Comparison of ENCODE assay signal across 15 cellular contexts in the genomic region with DNA sequence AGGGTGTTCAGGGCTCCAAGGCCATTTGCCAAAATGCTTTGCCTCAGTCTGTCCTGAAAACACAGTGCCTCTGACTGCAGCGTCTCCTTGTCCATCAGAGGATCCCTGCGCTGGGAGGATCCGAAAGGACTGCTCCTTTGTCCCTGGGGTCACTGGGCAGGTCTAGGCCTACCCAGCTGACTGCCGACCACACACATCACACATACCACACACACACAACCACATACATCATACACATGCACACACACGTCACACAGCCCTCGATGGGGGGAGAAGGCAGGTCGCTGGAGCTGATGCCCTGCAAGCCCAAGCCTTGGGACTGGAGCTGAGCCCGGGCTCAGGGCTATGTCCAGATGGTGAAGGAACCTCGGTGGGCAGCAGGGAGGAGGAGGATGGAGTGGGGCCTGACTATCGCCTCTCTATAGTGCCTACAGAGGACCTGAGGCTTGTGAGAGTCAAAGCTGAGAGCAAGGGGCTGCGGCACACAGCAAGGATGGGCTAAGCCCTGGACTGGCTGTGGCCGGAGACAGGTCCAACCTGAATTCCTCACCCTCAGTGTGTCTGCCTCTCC. TPM values are rescaled to one million over a fixed set of nuclear protein-coding genes. Genes with fewer than 3 reads are reported as not detected.
A peak's percentile ranks its signal among the peaks of the same experiment; 100 is the strongest.
DNase-seq lines count a peak whose midpoint lies in the region; ATAC-seq, FAIRE-seq and TF ChIP-seq lines count a peak whose summit lies in the region.
"Had no signal": no experiment of that assay in that cellular context is flagged by ENCODE, and none has a peak within 500 bp of the region (broad histone marks: within the 10 kb centered on the region; RNA-seq: fewer than 3 reads in every experiment).

No MANE protein-coding gene starts in this region.

- H4K91ac ChIP-seq in H1 (replicated peaks; ENCODE audit: insufficient read length, low read length), result peak overlapping the region; percentile 29
- no peak overlapping the region for H4K91ac ChIP-seq in neuronal stem cell (ENCODE audit: low read depth, low read length, poor library complexity)

- 0 out of 7 replicates have a peak, but pooled peaks cover 0 to 3% (median 0%) of the 10 kb centered on the region in 4 experiments for H3K27me3 ChIP-seq in H1 (replicated peaks in 1 of 4; ENCODE audit: control insufficient read depth in 3 of 4, extremely low read depth in 1 of 4, insufficient read depth in 3 of 4, low read length in 3 of 4)
- peaks cover 0 to 9% (median 4%) of the 10 kb centered on the region in 3 experiments for H3K27me3 ChIP-seq in neuronal stem cell (ENCODE audit: control insufficient read depth in 3 of 3, insufficient read depth in 3 of 3, low read depth in 1 of 3, low read length in 3 of 3)
- H3K27me3 ChIP-seq: hepatocyte, ovary had no signal

- peaks cover 0 to 6% of the 10 kb centered on the region in 2 experiments; a peak in 1 of 4 replicates for H3K79me2 ChIP-seq in H1 (ENCODE audit: control insufficient read depth in 1 of 2, insufficient read depth in 2 of 2, low read length in 2 of 2)
- H3K79me2 ChIP-seq: hepatocyte had no signal

- peaks cover 0 to 15% of the 10 kb centered on the region in 2 experiments for H4K20me1 ChIP-seq in H1 (replicated peaks in 1 of 2; ENCODE audit: control insufficient read depth in 1 of 2, insufficient read depth in 2 of 2, low read length in 2 of 2)

- no peak overlapping the region for H3K14ac ChIP-seq in H1 (ENCODE audit: insufficient read length)
- peak overlapping the region; percentile 2 for H3K14ac ChIP-seq in neuronal stem cell (ENCODE audit: low read length)

- no peak for TF ChIP-seq RAD21 in H1 (IDR thresholded peaks at IDR 0.05 in 1 of 2, conservative IDR thresholded peaks at IDR 0.05 in 1 of 2; ENCODE audit: low read depth in 2 of 2, low read length in 2 of 2)

- H3K36me3 ChIP-seq in H1 (ENCODE audit: control insufficient read depth in 2 of 4, insufficient read depth in 4 of 4, low read length in 3 of 4) (no peaks in the 10 kb centered on the region; a peak in 1 of 8 replicates), neuronal stem cell (replicated peaks in 1 of 2; ENCODE audit: control insufficient read depth in 2 of 2, insufficient read depth in 2 of 2, low read length in 2 of 2) (peaks cover 0 to 8% of the 10 kb centered on the region in 2 donors)
- H3K36me3 ChIP-seq: ovary had no signal

- H4K8ac ChIP-seq in H1 (ENCODE audit: extremely low read depth, insufficient read depth, low read length), result no peak overlapping the region; the same call in 1 of the 2 replicates
- no peak overlapping the region for H4K8ac ChIP-seq in neuronal stem cell (ENCODE audit: low read depth, low read length)

- H2BK12ac ChIP-seq in H1 (ENCODE audit: low read depth, low read length) (peak overlapping the region; percentile 41; the same call in 1 of the 2 replicates), neuronal stem cell (ENCODE audit: low read length) (peak overlapping the region; percentile 2)

- no peak overlapping the region for H2BK120ac ChIP-seq in H1 (replicated peaks; ENCODE audit: low read depth, low read length)
- H2BK120ac ChIP-seq in neuronal stem cell (ENCODE audit: low read depth, low read length), result no peak overlapping the region

- H3K9ac ChIP-seq in H1 (replicated peaks in 1 of 4; ENCODE audit: extremely low read depth in 1 of 4, low read depth in 3 of 4, low read length in 3 of 4) (no peak overlapping the region), neuronal stem cell (ENCODE audit: low read depth, low read length, poor library complexity) (peak overlapping the region; percentile 1)

- no peaks in the 10 kb centered on the region for H3K79me1 ChIP-seq in H1 (ENCODE audit: low read depth, low read length)
- H3K79me1 ChIP-seq in neuronal stem cell (ENCODE audit: low read depth, low read length), result no peaks in the 10 kb centered on the region

- 0 out of 2 replicates have a peak overlapping the region, but pooled peaks have one; percentile 4 for H2BK20ac ChIP-seq in H1 (ENCODE audit: low read length)

- H3K4ac ChIP-seq in H1 (replicated peaks; ENCODE audit: insufficient read length, low read depth, low read length) (no peak overlapping the region), neuronal stem cell (ENCODE audit: low read length) (peak overlapping the region; percentile 2)

- H3K23ac ChIP-seq in H1 (ENCODE audit: insufficient read length), result no peak overlapping the region
- H3K23ac ChIP-seq in neuronal stem cell (ENCODE audit: low read depth, low read length, poor library complexity), result peak overlapping the region; percentile 18

- no peak overlapping the region for H3K4me3 ChIP-seq in H1 (ENCODE audit: extremely low read depth in 1 of 4, insufficient read depth in 2 of 4, low read depth in 3 of 4, low read length in 4 of 4)
- H3K4me3 ChIP-seq in neuronal stem cell (ENCODE audit: low read length in 2 of 2), result peak overlapping the region in 1 of 2 donors; percentile 4
- H3K4me3 ChIP-seq: hepatocyte, ovary had no signal

- DNase-seq in stimulated activated CD4-positive, alpha-beta T cell treated with anti-CD3 and anti-CD28 coated beads, Interleukin-15, amount 100 ng/mL, for 24 hours, result peak; percentile 1
- no peak for DNase-seq in stimulated activated CD4-positive, alpha-beta T cell treated with anti-CD3 and anti-CD28 coated beads, Interleukin-12 subunit alpha, Interleukin-12 subunit beta, amount 100 ng/mL, for 4 hours
- DNase-seq in H1 (ENCODE audit: low read depth in 1 of 2, low spot score in 2 of 2) (no peak), neuronal stem cell (ENCODE audit: low spot score) (no peak), COR-L47 (lab: John Stamatoyannopoulos, UW) (no peak)
- DNase-seq: activated CD4-positive, alpha-beta T cell treated with anti-CD3 and anti-CD28 coated beads, Interleukin-2, amount 50 U/mL, for 1 hour; activated gamma-delta T cell treated with Interleukin-2 at 50 U/mL for 16 hours; HFFc6; NCI-H1417 treated with DMSO at 0.1 percent for 48 hours had no signal

- no peak overlapping the region for H2AK5ac ChIP-seq in H1 (ENCODE audit: low read depth, low read length)
- peak overlapping the region; percentile 10 for H2AK5ac ChIP-seq in neuronal stem cell (ENCODE audit: low read depth, low read length)

- no peak overlapping the region for H3K18ac ChIP-seq in H1 (ENCODE audit: extremely low read depth, low read length)
- H3K18ac ChIP-seq in neuronal stem cell (ENCODE audit: low read length), result peak overlapping the region; percentile 20

- peaks cover 14% of the 10 kb centered on the region for H3K23me2 ChIP-seq in H1 (ENCODE audit: low read depth, low read length)

- FAIRE-seq in H1 (lab: Jason Lieb, UNC), result no peak

- H3K4me1 ChIP-seq in H1 (replicated peaks in 1 of 4; ENCODE audit: control insufficient read depth in 3 of 4, insufficient read depth in 4 of 4, low read length in 3 of 4) (peaks cover 0 to 7% (median 0%) of the 10 kb centered on the region in 4 experiments; a peak in 1 of 7 replicates), neuronal stem cell (ENCODE audit: control insufficient read depth in 2 of 2, insufficient read depth in 1 of 2, low read depth in 1 of 2, low read length in 2 of 2) (peaks cover 0 to 7% of the 10 kb centered on the region in 2 donors)

- no peak for TF ChIP-seq POLR2A in H1 (IDR thresholded peaks at IDR 0.05; ENCODE audit: control extremely low read depth in 1 of 2, low read depth in 2 of 2, low read length in 2 of 2)

- H3K27ac ChIP-seq in H1 (ENCODE audit: low read depth, low read length), result no peak overlapping the region
- H3K27ac ChIP-seq in neuronal stem cell (replicated peaks; ENCODE audit: low read length), result no peak overlapping the region
- H3K27ac ChIP-seq: hepatocyte, ovary had no signal

- H3K56ac ChIP-seq in H1 (replicated peaks; ENCODE audit: insufficient read length, low read depth, low read length), result no peak overlapping the region

- H2AFZ ChIP-seq in H1 (ENCODE audit: low read length) (peak overlapping the region; percentile 8; the same call in 1 of the 2 replicates), neuronal stem cell (ENCODE audit: low read length) (no peak overlapping the region)
- H2AFZ ChIP-seq: hepatocyte had no signal

- no peak for TF ChIP-seq EP300 in H1 (IDR thresholded peaks at IDR 0.05; ENCODE audit: borderline replicate concordance in 1 of 2, low read depth in 2 of 2, low read length in 2 of 2)

- H3K9me3 ChIP-seq in H1 (ENCODE audit: insufficient read depth in 2 of 2, low read depth in 1 of 2, low read length in 1 of 2) (no peaks in the 10 kb centered on the region), neuronal stem cell (replicated peaks in 1 of 2; ENCODE audit: control insufficient read depth in 2 of 2, insufficient read depth in 1 of 2, low read depth in 1 of 2, low read length in 2 of 2) (peaks cover 0 to 14% of the 10 kb centered on the region in 2 donors)
- H3K9me3 ChIP-seq: ovary had no signal

- POLR2A ChIA-PET in H1 (lab: Charles Lee; ENCODE audit: partially characterized antibody), result interaction anchor here (1.2 to 1.4 kb wide), 2 partner anchors 10 to 26 kb away, joined by 3 read pairs; no protein-coding TSS in a partner anchor

- H2BK5ac ChIP-seq in H1 (ENCODE audit: low read depth, low read length), result peak overlapping the region; percentile 61; the same call in 1 of the 2 replicates
- no peak overlapping the region for H2BK5ac ChIP-seq in neuronal stem cell (ENCODE audit: low read length)

- H2BK15ac ChIP-seq in H1 (ENCODE audit: low read length), result peak overlapping the region; percentile 5; the same call in 1 of the 2 replicates
- peak overlapping the region; percentile 12 for H2BK15ac ChIP-seq in neuronal stem cell (ENCODE audit: low read length)

- ATAC-seq in HG03045 (IDR thresholded peaks at IDR 0.05; ENCODE audit: unreplicated experiment) (no peak), SK-N-SH treated with all-trans-retinoic acid at 6 μM for 48 hours (no peak)

- H3K4me2 ChIP-seq in H1 (ENCODE audit: insufficient read depth in 1 of 2, low read depth in 2 of 2, low read length in 2 of 2), result no peak overlapping the region
- no peak overlapping the region for H3K4me2 ChIP-seq in neuronal stem cell (ENCODE audit: insufficient read depth, low read length, poor library complexity, severe bottlenecking)
- H3K4me2 ChIP-seq: hepatocyte had no signal

- no peak for TF ChIP-seq CTCF in H1 (IDR thresholded peaks at IDR 0.05; ENCODE audit: control extremely low read depth in 1 of 3, insufficient read depth in 1 of 3, low read depth in 1 of 3, low read length in 3 of 3)

- 86% methylated on average over 12 of the region's 12 CpGs; no CpG with 5 or more reads in 1 of the 2 experiments for WGBS in H1 (ENCODE audit: extremely low coverage in 1 of 2, insufficient coverage in 1 of 2, insufficient read length in 1 of 2, insufficient replicate concordance in 2 of 2, low coverage in 1 of 2, low lambda C conversion rate in 2 of 2, missing lambda C conversion rate in 1 of 2), 2 experiments
- WGBS in neuronal stem cell (ENCODE audit: extremely low coverage in 2 of 2, insufficient read length in 2 of 2, insufficient replicate concordance in 1 of 2), 2 donors, result no CpG with 5 or more reads among the region's 12 CpGs

- CTCF ChIA-PET in H1 (lab: Charles Lee; ENCODE audit: partially characterized antibody), result interaction anchor here (1.0 to 2.0 kb wide), 4 partner anchors 11 to 228 kb away, joined by 3 to 15 read pairs (median 4); no protein-coding TSS in a partner anchor

- H4K5ac ChIP-seq in H1 (ENCODE audit: insufficient read length, low read depth, low read length), result no peak overlapping the region

RNA-seq across cellular contexts. Expression of gene GPRIN2, which starts 29.1 kb away (rescaled TPM):
- 17.8 and 18.6 TPM in 2 replicates for total RNA-seq in H1 (2021; fragmentation: NEBNext Ultra II Directional; extraction: Animal tissue kit (Norgen Biotek cat#: 25700))
- polyA plus RNA-seq in H1 (2011; rRNA removed), result 14.3 and 19.7 TPM in 2 replicates
- 15.7 TPM for polyA plus RNA-seq in H1 (2011; cell fraction: cytosol; rRNA removed)
- polyA plus RNA-seq in H1 (2011; cell fraction: nucleus; rRNA removed), result 60.7 TPM
- 5.2 to 15.3 TPM (median 12.7 TPM) in 4 replicates for polyA plus RNA-seq in H1 (2012, experiment 1 of 2)
- polyA plus RNA-seq in H1 (2012, experiment 2 of 2), result 10.9 TPM
- 5.4 TPM for polyA plus RNA-seq in H1 (2013, experiment 1 of 2)
- 4.6 TPM for polyA plus RNA-seq in H1 (2013, experiment 2 of 2)
- polyA minus RNA-seq in H1 (2011; rRNA and poly(A)+ RNA removed), result 10.2 and 12.8 TPM in 2 replicates
- 18.2 TPM for polyA minus RNA-seq in H1 (2011; cell fraction: cytosol; rRNA and poly(A)+ RNA removed)
- polyA minus RNA-seq in H1 (2011; cell fraction: nucleus; rRNA and poly(A)+ RNA removed), result 42.1 TPM
- polyA plus RNA-seq in neuronal stem cell (2013, experiment 1 of 2), result 4.9 TPM
- polyA plus RNA-seq in neuronal stem cell (2013, experiment 2 of 2), result 4.9 TPM
- total RNA-seq: fibroblast of lung, HFFc6, SK-MEL-5 had no signal
- polyA plus RNA-seq: fibroblast of lung had no signal

RNA-seq across cellular contexts. Expression of gene SYT15, which starts 51.6 kb away (rescaled TPM):
- total RNA-seq in H1 (2021; fragmentation: NEBNext Ultra II Directional; extraction: Animal tissue kit (Norgen Biotek cat#: 25700)), result 0.61 and 1.5 TPM in 2 replicates
- 0.39 and 0.58 TPM in 2 replicates for polyA plus RNA-seq in H1 (2011; rRNA removed)
- 0.47 TPM for polyA plus RNA-seq in H1 (2011; cell fraction: cytosol; rRNA removed)
- polyA plus RNA-seq in H1 (2011; cell fraction: nucleus; rRNA removed), result 1.1 TPM
- 0.34 to 0.76 TPM (median 0.43 TPM) in 4 replicates for polyA plus RNA-seq in H1 (2012, experiment 1 of 2)
- polyA plus RNA-seq in H1 (2012, experiment 2 of 2), result 0.08 TPM
- 0.43 TPM for polyA plus RNA-seq in H1 (2013, experiment 1 of 2)
- 0.44 TPM for polyA plus RNA-seq in H1 (2013, experiment 2 of 2)
- 0.46 and 1.0 TPM in 2 replicates for polyA minus RNA-seq in H1 (2011; rRNA and poly(A)+ RNA removed)
- 1.8 TPM for polyA minus RNA-seq in H1 (2011; cell fraction: cytosol; rRNA and poly(A)+ RNA removed)
- 1.3 TPM for polyA minus RNA-seq in H1 (2011; cell fraction: nucleus; rRNA and poly(A)+ RNA removed)
- 0.22 TPM for polyA plus RNA-seq in neuronal stem cell (2013, experiment 1 of 2)
- polyA plus RNA-seq in neuronal stem cell (2013, experiment 2 of 2), result 0.24 TPM
- total RNA-seq: SK-MEL-5 had no signal
